ENCODE assay signal across 8 cellular contexts in the genomic region with DNA sequence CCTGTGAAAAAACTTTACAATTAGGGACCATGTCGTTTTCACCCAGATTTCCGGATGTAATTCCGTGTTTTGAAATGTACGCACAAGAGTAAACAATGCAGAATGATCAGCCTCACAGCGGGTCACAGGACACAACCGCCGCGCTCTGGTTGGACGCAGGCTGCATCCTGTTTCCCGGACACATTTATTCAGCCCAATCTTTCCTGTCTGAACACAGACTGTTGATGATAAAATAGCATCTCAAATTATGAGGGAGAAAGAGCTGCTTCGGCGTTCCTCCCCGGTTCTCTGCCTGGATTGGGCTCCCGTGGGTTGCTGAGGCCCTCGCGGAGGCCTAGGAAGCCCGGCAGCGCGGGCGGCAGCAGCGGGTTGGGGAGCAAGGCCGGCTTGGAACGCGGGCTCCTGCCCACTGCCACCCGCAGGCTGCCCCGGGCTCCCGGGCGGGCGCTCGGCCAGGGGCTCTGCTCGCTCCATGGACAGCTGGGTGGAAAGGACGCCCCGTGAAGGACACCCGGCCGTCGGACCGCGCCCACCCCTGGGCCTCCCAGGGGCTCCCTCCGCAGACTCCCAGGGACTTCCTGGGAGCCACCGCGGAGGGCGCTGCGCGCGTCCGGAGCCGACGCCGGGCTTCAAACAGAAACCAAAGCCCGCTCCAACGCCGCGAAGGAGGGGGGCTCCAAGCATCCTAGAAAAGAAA.
DNase-seq lines count a peak whose midpoint lies in the region; ATAC-seq and TF ChIP-seq lines count a peak whose summit lies in the region.

No MANE protein-coding gene starts in this region.

- peaks cover 2% of the 10 kb centered on the region for H3K9me3 Mint-ChIP-seq in CD8-positive, alpha-beta T cell

- H3K4me3 Mint-ChIP-seq in CD8-positive, alpha-beta T cell: no peak overlapping the region

- H3K4me1 Mint-ChIP-seq in CD8-positive, alpha-beta T cell (ENCODE audit: low read depth): peaks cover 3% of the 10 kb centered on the region

- no peaks in the 10 kb centered on the region for H4K20me1 ChIP-seq in SK-N-SH (ENCODE audit: insufficient read depth)

- no peaks in the 10 kb centered on the region for H3K27me3 ChIP-seq in SK-N-SH (ENCODE audit: insufficient read depth)
- no peaks in the 10 kb centered on the region for H3K27me3 ChIP-seq in suprapubic skin
- no peaks in the 10 kb centered on the region for H3K27me3 ChIP-seq in CD8-positive, alpha-beta T cell (ENCODE audit: insufficient read depth, low read length)

- no peak for TF ChIP-seq POLR2A in suprapubic skin (IDR thresholded peaks at IDR 0.05)

- H3K4me3 ChIP-seq in SK-N-SH (ENCODE audit: low read depth in 2 of 2, low read length in 1 of 2): peak overlapping the region; percentile 64 to 70
- peak overlapping the region; percentile 77 for H3K4me3 ChIP-seq in suprapubic skin
- H3K4me3 ChIP-seq in CD8-positive, alpha-beta T cell (ENCODE audit: low read depth, low read length): no peak overlapping the region

- no peaks in the 10 kb centered on the region for H3K79me2 ChIP-seq in SK-N-SH (ENCODE audit: insufficient read depth)

- H3K9me2 ChIP-seq in SK-N-SH: no peaks in the 10 kb centered on the region

- H3K27ac ChIP-seq in SK-N-SH (ENCODE audit: low read depth in 2 of 2, low read length in 1 of 2): peak overlapping the region; percentile 82 to 99
- H3K27ac ChIP-seq in epithelial cell of prostate: peak overlapping the region; percentile 92
- H3K27ac ChIP-seq in suprapubic skin: peak overlapping the region; percentile 95
- no peak overlapping the region for H3K27ac ChIP-seq in CD8-positive, alpha-beta T cell (ENCODE audit: low read depth, low read length)

- no peaks in the 10 kb centered on the region for H3F3A ChIP-seq in SK-N-SH (replicated peaks; ENCODE audit: insufficient read depth)

- H3K4me2 ChIP-seq in SK-N-SH: peak overlapping the region; percentile 88

- WGBS in SK-N-SH (ENCODE audit: low lambda C conversion rate): 6% methylated on average over 17 of the region's 53 CpGs
- WGBS in suprapubic skin: under 1% methylated on average over 40 of the region's 53 CpGs

- TF ChIP-seq EP300 in SK-N-SH (IDR thresholded peaks at IDR 0.05; ENCODE audit: borderline replicate concordance in 1 of 2, low read depth in 1 of 2, low read length in 1 of 2): peak in 1 of 2 experiments; percentile 17; a peak in 2 of 4 replicates
- TF ChIP-seq EP300 in suprapubic skin (IDR thresholded peaks at IDR 0.05): no peak

- DNase-seq in H4 (ENCODE audit: low spot score) (peak; percentile 85), Kasumi-1 (lab: John Stamatoyannopoulos, UW) (peak; percentile 18 to 32), SK-N-SH (peak; percentile 88), epithelial cell of prostate (ENCODE audit: low read depth, low spot score) (peak; percentile 16), medulla oblongata (ENCODE audit: extremely low spot score) (peak; percentile 90), suprapubic skin (ENCODE audit: low spot score in 2 of 2) (peak; percentile 75 to 85)
- no peak for DNase-seq in CD8-positive, alpha-beta T cell

- H3K36me3 ChIP-seq in SK-N-SH (replicated peaks in 1 of 2; ENCODE audit: control insufficient read depth in 1 of 2, insufficient read depth in 2 of 2, low read length in 1 of 2): no peaks in the 10 kb centered on the region
- no peaks in the 10 kb centered on the region for H3K36me3 ChIP-seq in suprapubic skin
- H3K36me3 ChIP-seq in CD8-positive, alpha-beta T cell (ENCODE audit: insufficient read depth, low read length): no peaks in the 10 kb centered on the region

- H3K4me1 ChIP-seq in SK-N-SH (ENCODE audit: control insufficient read depth in 1 of 2, insufficient read depth in 2 of 2, low read depth in 1 of 2, low read length in 1 of 2) (peaks cover 0 to 44% of the 10 kb centered on the region in 2 experiments; a peak in 2 of 4 replicates), suprapubic skin (peaks cover 10% of the 10 kb centered on the region)
- no peaks in the 10 kb centered on the region for H3K4me1 ChIP-seq in CD8-positive, alpha-beta T cell (ENCODE audit: insufficient read depth, low read length)

- intact Hi-C loops in CD8-positive, alpha-beta T cell (cut with DNase I, micrococcal nuclease): no loop called here

- no peak overlapping the region for H3K27ac Mint-ChIP-seq in CD8-positive, alpha-beta T cell

- peaks cover 14% of the 10 kb centered on the region for H3K27me3 Mint-ChIP-seq in CD8-positive, alpha-beta T cell (ENCODE audit: low read depth)

- peak overlapping the region; percentile 89 for H2AFZ ChIP-seq in SK-N-SH (ENCODE audit: low read depth)

- H3K9me3 ChIP-seq in SK-N-SH (no peaks in the 10 kb centered on the region), suprapubic skin (no peaks in the 10 kb centered on the region)
- no peaks in the 10 kb centered on the region for H3K9me3 ChIP-seq in CD8-positive, alpha-beta T cell (ENCODE audit: low read length)

- peak overlapping the region; percentile 85 for H3K9ac ChIP-seq in SK-N-SH

- POLR2A ChIA-PET in SK-N-SH (lab: Yijun Ruan, JAX): interaction anchor here (0.7 to 1.1 kb wide), 3 partner anchors 40 to 597 kb away, joined by 3 to 4 read pairs (median 3); partner anchors contain the start of gene ESRRG
- POLR2A ChIA-PET in CD8-positive, alpha-beta T cell (lab: Charles Lee): no interaction called here

- TF ChIP-seq RAD21 in SK-N-SH (IDR thresholded peaks at IDR 0.05; ENCODE audit: low read length): peak; percentile 17; the same call in 1 of the 2 replicates

- H3K36me3 Mint-ChIP-seq in CD8-positive, alpha-beta T cell: no peaks in the 10 kb centered on the region

- CTCF ChIA-PET in SK-N-SH (lab: Yijun Ruan, JAX): interaction anchor here (0.5 to 2.9 kb wide), 31 partner anchors 9 to 614 kb away, joined by 3 to 11 read pairs (median 4); partner anchors contain the start of gene ESRRG
- CTCF ChIA-PET in CD8-positive, alpha-beta T cell (lab: Charles Lee): no interaction called here

- ATAC-seq in CD8-positive, alpha-beta T cell: no peak

- TF ChIP-seq CTCF in GM12874 (IDR thresholded peaks at IDR 0.05; ENCODE audit: insufficient read depth, low read depth, low read length) (0 out of 2 replicates have a peak, but pooled peaks have one; percentile 25), SK-N-SH (IDR thresholded peaks at IDR 0.05) (peak; percentile 63), suprapubic skin (IDR thresholded peaks at IDR 0.05) (peak in 1 of 2 donors; percentile 64)
- TF ChIP-seq CTCF in CD8-positive, alpha-beta T cell (IDR thresholded peaks at IDR 0.05): no peak

TF ChIP-seq in SK-N-SH, 30 proteins besides CTCF, POLR2A, EP300 and RAD21 (continues in another document):
- TF ChIP-seq TEAD4 (IDR thresholded peaks at IDR 0.05; ENCODE audit: borderline replicate concordance, insufficient read depth) (0 out of 2 replicates have a peak, but pooled peaks have one; percentile 14), SIN3A (IDR thresholded peaks at IDR 0.05; ENCODE audit: borderline replicate concordance, low read depth, low read length) (no peak; the same call in 1 of the 2 replicates), NRF1 (IDR thresholded peaks at IDR 0.05; ENCODE audit: low read depth, low read length) (no peak), POLR2AphosphoS5 (IDR thresholded peaks at IDR 0.05; ENCODE audit: low read depth, low read length) (no peak; the same call in none of the 2 replicates), FOSL2 (IDR thresholded peaks at IDR 0.05; ENCODE audit: borderline replicate concordance, low read depth) (no peak), PBX3 (IDR thresholded peaks at IDR 0.05) (no peak), RFX5 (IDR thresholded peaks at IDR 0.05; ENCODE audit: low read length) (0 out of 2 replicates have a peak, but pooled peaks have one; percentile 39), FOXM1 (IDR thresholded peaks at IDR 0.05; ENCODE audit: low read depth) (no peak), FOXJ3 (CRISPR knock-in tag; IDR thresholded peaks at IDR 0.05) (no peak), ELF1 (IDR thresholded peaks at IDR 0.05) (no peak), MEF2A (IDR thresholded peaks at IDR 0.05; ENCODE audit: borderline replicate concordance, low read depth) (no peak), NFIC (IDR thresholded peaks at IDR 0.05; ENCODE audit: borderline replicate concordance) (no peak; the same call in 1 of the 2 replicates), TCF12 (IDR thresholded peaks at IDR 0.05) (no peak), RCOR1 (IDR thresholded peaks at IDR 0.05; ENCODE audit: low read length) (no peak; the same call in 1 of the 2 replicates)
- TF ChIP-seq, protein P1, sequence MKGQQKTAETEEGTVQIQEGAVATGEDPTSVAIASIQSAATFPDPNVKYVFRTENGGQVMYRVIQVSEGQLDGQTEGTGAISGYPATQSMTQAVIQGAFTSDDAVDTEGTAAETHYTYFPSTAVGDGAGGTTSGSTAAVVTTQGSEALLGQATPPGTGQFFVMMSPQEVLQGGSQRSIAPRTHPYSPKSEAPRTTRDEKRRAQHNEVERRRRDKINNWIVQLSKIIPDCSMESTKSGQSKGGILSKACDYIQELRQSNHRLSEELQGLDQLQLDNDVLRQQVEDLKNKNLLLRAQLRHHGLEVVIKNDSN (IDR thresholded peaks at IDR 0.05; ENCODE audit: borderline replicate concordance, low read depth): peak; percentile 62
- TF ChIP-seq, protein P2, sequence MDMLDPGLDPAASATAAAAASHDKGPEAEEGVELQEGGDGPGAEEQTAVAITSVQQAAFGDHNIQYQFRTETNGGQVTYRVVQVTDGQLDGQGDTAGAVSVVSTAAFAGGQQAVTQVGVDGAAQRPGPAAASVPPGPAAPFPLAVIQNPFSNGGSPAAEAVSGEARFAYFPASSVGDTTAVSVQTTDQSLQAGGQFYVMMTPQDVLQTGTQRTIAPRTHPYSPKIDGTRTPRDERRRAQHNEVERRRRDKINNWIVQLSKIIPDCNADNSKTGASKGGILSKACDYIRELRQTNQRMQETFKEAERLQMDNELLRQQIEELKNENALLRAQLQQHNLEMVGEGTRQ (IDR thresholded peaks at IDR 0.05; ENCODE audit: borderline replicate concordance, low read depth, low read length): no peak

Comparison
In these comparisons a context has a peak if more than half of its experiments do, and no peak if none do; other contexts are left out.
1. DNase-seq: peak in H4 (single experiment), Kasumi-1 (2 of 2), SK-N-SH (single experiment), epithelial cell of prostate (single experiment), medulla oblongata (single experiment) and suprapubic skin (2 of 2); none in CD8-positive, alpha-beta T cell (0 of 7).